ENCODE assay signal across 16 cellular contexts in genomic region chr1:34266127-34266951, GRCh38.
DNase-seq lines count a peak whose midpoint lies in the region; ATAC-seq and TF ChIP-seq lines count a peak whose summit lies in the region.
"Had no signal": no experiment of that assay in that cellular context is flagged by ENCODE, and none has a peak within 500 bp of the region (broad histone marks: within the 10 kb centered on the region; RNA-seq: fewer than 3 reads in every experiment).

No MANE protein-coding gene starts in this region.

- H3K4me3 ChIP-seq in H7 (ENCODE audit: insufficient read depth, low read depth, low read length) (no peak overlapping the region), esophagus muscularis mucosa (no peak overlapping the region)
- H3K4me3 ChIP-seq: tibial nerve had no signal

- H3K36me3 ChIP-seq in H7 (replicated peaks; ENCODE audit: control insufficient read depth, insufficient read depth, low read length) = no peaks in the 10 kb centered on the region
- no peaks in the 10 kb centered on the region for H3K36me3 ChIP-seq in esophagus muscularis mucosa
- H3K36me3 ChIP-seq: tibial nerve had no signal

- H3K4me1 ChIP-seq in esophagus muscularis mucosa = no peaks in the 10 kb centered on the region
- H3K4me1 ChIP-seq: tibial nerve had no signal

- no peak for TF ChIP-seq EP300 in esophagus muscularis mucosa (IDR thresholded peaks at IDR 0.05)

- H3K27ac Mint-ChIP-seq in stimulated activated naive CD8-positive, alpha-beta T cell treated with anti-CD3 and anti-CD28 coated beads, Interleukin-15, amount 100 ng/mL, for 72 hours = no peak overlapping the region
- H3K27ac Mint-ChIP-seq: activated T-helper 17 cell treated with anti-CD3 and anti-CD28 coated beads, Interleukin-2, amount 50 U/mL, for 72 hours; CD8-positive, alpha-beta memory T cell had no signal

- no peaks in the 10 kb centered on the region for H3K4me1 Mint-ChIP-seq in stimulated activated naive CD8-positive, alpha-beta T cell treated with anti-CD3 and anti-CD28 coated beads, Interleukin-15, amount 100 ng/mL, for 72 hours
- H3K4me1 Mint-ChIP-seq: activated T-helper 17 cell treated with anti-CD3 and anti-CD28 coated beads, Interleukin-2, amount 50 U/mL, for 72 hours; CD8-positive, alpha-beta memory T cell had no signal

- H3K27ac ChIP-seq in esophagus muscularis mucosa (replicated peaks in 1 of 4) = no peak overlapping the region
- H3K27ac ChIP-seq: RWPE1, tibial nerve had no signal

- peak; percentile 23 for DNase-seq in H7
- peak; percentile 16 for DNase-seq in NCI-H2227 (lab: John Stamatoyannopoulos, UW; ENCODE audit: unreplicated experiment)
- DNase-seq in esophagus muscularis mucosa (ENCODE audit: extremely low spot score) = peak; percentile 75
- peak in 35 of 56 donors; percentile 2 to 70 (median 30) for DNase-seq in nucleus accumbens (lab: John Stamatoyannopoulos, UW)
- DNase-seq in dermis blood vessel endothelial cell = no peak
- no peak for DNase-seq in COLO829 (ENCODE audit: low spot score)
- DNase-seq in stimulated activated naive CD8-positive, alpha-beta T cell treated with anti-CD3 and anti-CD28 coated beads, Interleukin-15, amount 100 ng/mL, for 72 hours = no peak
- DNase-seq in activated naive CD4-positive, alpha-beta T cell (lab: John Stamatoyannopoulos, UW) = no peak
- DNase-seq: activated CD4-positive, alpha-beta T cell treated with anti-CD3 and anti-CD28 coated beads, Interleukin-2, amount 50 U/mL, for 48 hours; CD8-positive, alpha-beta memory T cell; Kasumi-1; mammary epithelial cell; NCI-H226 had no signal

- WGBS in esophagus muscularis mucosa = 13% methylated on average over 11 of the region's 16 CpGs

- no peak overlapping the region for H3K4me3 Mint-ChIP-seq in stimulated activated naive CD8-positive, alpha-beta T cell treated with anti-CD3 and anti-CD28 coated beads, Interleukin-15, amount 100 ng/mL, for 72 hours
- H3K4me3 Mint-ChIP-seq: activated T-helper 17 cell treated with anti-CD3 and anti-CD28 coated beads, Interleukin-2, amount 50 U/mL, for 72 hours; CD8-positive, alpha-beta memory T cell had no signal

- H3K27me3 Mint-ChIP-seq in stimulated activated naive CD8-positive, alpha-beta T cell treated with anti-CD3 and anti-CD28 coated beads, Interleukin-15, amount 100 ng/mL, for 72 hours = peaks cover 32% of the 10 kb centered on the region

- TF ChIP-seq POLR2A in esophagus muscularis mucosa (IDR thresholded peaks at IDR 0.05; ENCODE audit: low read depth) = no peak

- no peaks in the 10 kb centered on the region for H3K9me3 ChIP-seq in esophagus muscularis mucosa
- H3K9me3 ChIP-seq: tibial nerve had no signal

- intact Hi-C loops in esophagus muscularis mucosa (cut with DNase I) = no loop called here

- ATAC-seq in stimulated activated naive CD8-positive, alpha-beta T cell treated with anti-CD3 and anti-CD28 coated beads, Interleukin-15, amount 100 ng/mL, for 72 hours = no peak
- ATAC-seq: activated T-helper 17 cell treated with anti-CD3 and anti-CD28 coated beads, Interleukin-2, amount 50 U/mL, for 72 hours had no signal

- H3K27me3 ChIP-seq in H7 (ENCODE audit: control insufficient read depth, insufficient read depth, low read length) = peaks cover 3% of the 10 kb centered on the region; the same call in 1 of the 2 replicates
- H3K27me3 ChIP-seq in esophagus muscularis mucosa = peaks cover 0 to 51% (median 2%) of the 10 kb centered on the region in 4 donors
- H3K27me3 ChIP-seq: tibial nerve had no signal

- no peak for TF ChIP-seq CTCF in esophagus muscularis mucosa (IDR thresholded peaks at IDR 0.05)

- H3K9me3 Mint-ChIP-seq in stimulated activated naive CD8-positive, alpha-beta T cell treated with anti-CD3 and anti-CD28 coated beads, Interleukin-15, amount 100 ng/mL, for 72 hours = no peaks in the 10 kb centered on the region
- H3K9me3 Mint-ChIP-seq: activated T-helper 17 cell treated with anti-CD3 and anti-CD28 coated beads, Interleukin-2, amount 50 U/mL, for 72 hours had no signal

Comparison
In these comparisons a context has a peak if more than half of its experiments do, and no peak if none do; other contexts are left out.
1. DNase-seq: peak in H7 (single experiment), NCI-H2227 (single experiment), esophagus muscularis mucosa (single experiment) and nucleus accumbens (35 of 56); none in dermis blood vessel endothelial cell (single experiment), COLO829 (single experiment), stimulated activated naive CD8-positive, alpha-beta T cell treated with anti-CD3 and anti-CD28 coated beads, Interleukin-15, amount 100 ng/mL, for 72 hours (0 of 2) and activated naive CD4-positive, alpha-beta T cell (0 of 4).